ENCODE assay signal across 8 cellular contexts in the genomic region with DNA sequence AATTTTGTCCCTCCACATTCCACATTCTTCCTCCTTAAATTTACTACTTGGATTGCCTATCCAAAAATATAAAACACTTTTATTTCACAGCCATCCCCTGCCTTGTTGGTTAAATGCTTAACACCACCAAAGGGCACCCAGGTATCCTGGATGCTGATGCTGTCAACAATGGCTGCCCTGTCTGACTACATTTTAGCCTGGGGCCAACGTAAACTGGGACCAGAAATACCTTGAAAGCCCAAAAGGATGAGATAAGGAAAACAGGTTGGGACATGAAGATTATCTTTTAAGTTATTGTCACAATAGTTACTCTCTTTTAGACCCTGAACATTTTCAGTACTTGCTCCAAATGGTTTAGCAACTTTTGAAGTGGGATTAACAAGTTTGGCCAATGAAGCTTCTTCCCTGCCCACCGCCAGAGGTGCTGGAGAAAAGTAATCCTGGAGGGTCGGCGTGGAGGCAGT. TPM values are rescaled to one million over a fixed set of nuclear protein-coding genes. Genes with fewer than 3 reads are reported as not detected.
A peak's percentile ranks its signal among the peaks of the same experiment; 100 is the strongest.
DNase-seq lines count a peak whose midpoint lies in the region; ATAC-seq, FAIRE-seq and TF ChIP-seq lines count a peak whose summit lies in the region.

No MANE protein-coding gene starts in this region.

- H3K9me1 ChIP-seq in K562 (ENCODE audit: control insufficient read depth, insufficient read depth, low read length) = peaks cover 2% of the 10 kb centered on the region

- TF ChIP-seq CTCF in BJ (IDR thresholded peaks at IDR 0.05; ENCODE audit: insufficient read depth, low read depth, low read length) = no peak; the same call in 1 of the 2 replicates
- TF ChIP-seq CTCF in K562 (IDR thresholded peaks at IDR 0.05 in 2 of 3, conservative IDR thresholded peaks at IDR 0.05 in 1 of 3; ENCODE audit: insufficient read depth in 2 of 3, low read depth in 1 of 3, low read length in 3 of 3) = peak in 2 of 3 experiments; percentile 15 to 23; a peak in 1 of 6 replicates

- H3K27ac ChIP-seq in HUES64 (ENCODE audit: low read depth, low read length) (peak overlapping the region; percentile 93), K562 (ENCODE audit: extremely low read depth, low read depth, low read length) (peak overlapping the region; percentile 98), aorta (ENCODE audit: low read depth in 1 of 2, low read length in 2 of 2) (peak overlapping the region in 1 of 2 donors; percentile 92)

- peak overlapping the region; percentile 94 for H3K4me2 ChIP-seq in K562 (ENCODE audit: insufficient read depth, low read length)

- POLR2A ChIA-PET in BJ (lab: Charles Lee) = no interaction called here
- POLR2A ChIA-PET in K562 (lab: Yijun Ruan, JAX) = interaction anchor here (0.5 to 1.1 kb wide), 3 partner anchors 8 to 301 kb away, joined by 3 to 4 read pairs (median 3); no protein-coding TSS in a partner anchor

- TF ChIP-seq RAD21 in K562 (CRISPR knock-in tag; conservative IDR thresholded peaks at IDR 0.05 in 1 of 2, IDR thresholded peaks at IDR 0.05 in 1 of 2) = no peak

- intact Hi-C loops in K562 (cut with micrococcal nuclease) = loop anchor here (10.0 kb wide), 1 partner anchor 303 kb away; no protein-coding TSS in a partner anchor
- intact Hi-C loops in aorta (cut with DNase I) = no loop called here
- intact Hi-C loops in posterior cingulate gyrus (cut with DNase I) = no loop called here

- H4K20me1 ChIP-seq in K562 (replicated peaks; ENCODE audit: control insufficient read depth, insufficient read depth, low read length) = no peaks in the 10 kb centered on the region; the same call in 1 of the 2 replicates

- no peaks in the 10 kb centered on the region for H3K9me3 ChIP-seq in HUES64 (ENCODE audit: insufficient read depth, low read depth, low read length)
- no peaks in the 10 kb centered on the region for H3K9me3 ChIP-seq in K562 (replicated peaks; ENCODE audit: control insufficient read depth, insufficient read depth, low read depth, low read length)
- no peaks in the 10 kb centered on the region for H3K9me3 ChIP-seq in aorta (ENCODE audit: control insufficient read depth, low read length)

- DNase-seq in BJ (ENCODE audit: low read depth) = no peak
- no peak for DNase-seq in K562 (ENCODE audit: extremely low read depth in 1 of 4, low spot score in 3 of 4)
- peak; percentile 2 for DNase-seq in medulla oblongata (ENCODE audit: extremely low spot score)
- no peak for DNase-seq in aorta
- DNase-seq in posterior cingulate gyrus = no peak

- TF ChIP-seq POLR2A in K562 (conservative IDR thresholded peaks at IDR 0.05) = no peak

- H3K4me3 ChIP-seq in BJ (ENCODE audit: low read depth, low read length) = peak overlapping the region; percentile 80
- peak overlapping the region; percentile 98 for H3K4me3 ChIP-seq in HUES64 (ENCODE audit: low read length)
- H3K4me3 ChIP-seq in K562 = peak overlapping the region; percentile 88
- peak overlapping the region; percentile 5 to 45 for H3K4me3 ChIP-seq in aorta (ENCODE audit: low read length in 2 of 2)

- H3K36me3 ChIP-seq in BJ (ENCODE audit: control insufficient read depth, insufficient read depth, low read length) = no peaks in the 10 kb centered on the region
- H3K36me3 ChIP-seq in HUES64 (ENCODE audit: insufficient read depth, low read length) = peaks cover 7% of the 10 kb centered on the region
- H3K36me3 ChIP-seq in K562 (ENCODE audit: control insufficient read depth, insufficient read depth, low read length) = peaks cover 16% of the 10 kb centered on the region; the same call in 2 of the 3 replicates
- no peaks in the 10 kb centered on the region for H3K36me3 ChIP-seq in aorta (ENCODE audit: control insufficient read depth in 1 of 2, insufficient read depth in 2 of 2, low read length in 1 of 2)

- in situ Hi-C loops in K562 (cut with MboI) = no loop called here

- ATAC-seq in K562 (peak; percentile 10; the same call in 1 of the 3 replicates), aorta (ENCODE audit: low FRiP score) (no peak), GM18870 (IDR thresholded peaks at IDR 0.05; ENCODE audit: unreplicated experiment) (no peak), HG03097 (IDR thresholded peaks at IDR 0.05; ENCODE audit: low FRiP score, unreplicated experiment) (no peak)

- peak overlapping the region; percentile 98 for H2AFZ ChIP-seq in K562 (ENCODE audit: low read depth, low read length)

- peaks cover 6% of the 10 kb centered on the region; the same call in 1 of the 2 replicates for H3K4me1 ChIP-seq in HUES64 (ENCODE audit: insufficient read depth, low read length)
- peaks cover 0 to 14% of the 10 kb centered on the region in 2 experiments; a peak in 4 of 5 replicates for H3K4me1 ChIP-seq in K562 (replicated peaks in 1 of 2; ENCODE audit: control insufficient read depth in 2 of 2, insufficient read depth in 2 of 2, low read length in 2 of 2)
- H3K4me1 ChIP-seq in aorta (ENCODE audit: control insufficient read depth in 1 of 2, insufficient read depth in 2 of 2, low read length in 2 of 2) = no peaks in the 10 kb centered on the region

- no peak for TF ChIP-seq EP300 in K562 (IDR thresholded peaks at IDR 0.05; ENCODE audit: low read length)

- CTCF ChIA-PET in BJ (lab: Yijun Ruan, JAX) = no interaction called here
- CTCF ChIA-PET in K562 (lab: Yijun Ruan, JAX; ENCODE audit: low intra/inter-chr PET ratio) = no interaction called here

- FAIRE-seq in K562 (lab: Jason Lieb, UNC) = peak; percentile 70

- peak overlapping the region; percentile 97 for H3K9ac ChIP-seq in HUES64 (ENCODE audit: low read depth, low read length)
- H3K9ac ChIP-seq in K562 (ENCODE audit: insufficient read depth in 1 of 2, low read depth in 2 of 2, low read length in 2 of 2) = peak overlapping the region; percentile 98 to 99

- H3K27me3 ChIP-seq in BJ (ENCODE audit: control insufficient read depth, insufficient read depth, low read length) (no peaks in the 10 kb centered on the region), HUES64 (ENCODE audit: insufficient read depth, low read length) (no peaks in the 10 kb centered on the region), K562 (ENCODE audit: control insufficient read depth in 2 of 2, insufficient read depth in 2 of 2, low read length in 2 of 2) (no peaks in the 10 kb centered on the region), aorta (ENCODE audit: control insufficient read depth in 1 of 2, insufficient read depth in 2 of 2, low read length in 1 of 2) (no peaks in the 10 kb centered on the region)

- WGBS in HUES64 = 6% methylated on average over 4 of the region's 4 CpGs
- 1% methylated on average over 4 of the region's 4 CpGs for WGBS in K562 (ENCODE audit: insufficient coverage, low coverage, missing lambda C conversion rate)
- 1 to 12% methylated on average over 4 of the region's 4 CpGs for WGBS in aorta, 2 donors

- peaks cover 52% of the 10 kb centered on the region for H3K79me2 ChIP-seq in K562 (ENCODE audit: control insufficient read depth, insufficient read depth, low read length)

- TSS peak; percentile 85 for BruUV-seq in K562 (replicated peaks; lab: Mats Ljungman, UMichigan)

TF ChIP-seq in K562, 482 proteins besides CTCF, POLR2A, EP300 and RAD21 (continues in another document):
- TF ChIP-seq ZNF696 (CRISPR knock-in tag; conservative IDR thresholded peaks at IDR 0.05) = no peak
- peak; percentile 75; the same call in 1 of the 2 replicates for TF ChIP-seq ZNF766 (CRISPR knock-in tag; conservative IDR thresholded peaks at IDR 0.05)
- peak; percentile 39 for TF ChIP-seq ZFP36 (IDR thresholded peaks at IDR 0.05; ENCODE audit: low read depth, low read length, partially characterized antibody)
- TF ChIP-seq, protein P1, sequence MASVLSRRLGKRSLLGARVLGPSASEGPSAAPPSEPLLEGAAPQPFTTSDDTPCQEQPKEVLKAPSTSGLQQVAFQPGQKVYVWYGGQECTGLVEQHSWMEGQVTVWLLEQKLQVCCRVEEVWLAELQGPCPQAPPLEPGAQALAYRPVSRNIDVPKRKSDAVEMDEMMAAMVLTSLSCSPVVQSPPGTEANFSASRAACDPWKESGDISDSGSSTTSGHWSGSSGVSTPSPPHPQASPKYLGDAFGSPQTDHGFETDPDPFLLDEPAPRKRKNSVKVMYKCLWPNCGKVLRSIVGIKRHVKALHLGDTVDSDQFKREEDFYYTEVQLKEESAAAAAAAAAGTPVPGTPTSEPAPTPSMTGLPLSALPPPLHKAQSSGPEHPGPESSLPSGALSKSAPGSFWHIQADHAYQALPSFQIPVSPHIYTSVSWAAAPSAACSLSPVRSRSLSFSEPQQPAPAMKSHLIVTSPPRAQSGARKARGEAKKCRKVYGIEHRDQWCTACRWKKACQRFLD (CRISPR knock-in tag; IDR thresholded peaks at IDR 0.05) = no peak
- TF ChIP-seq YY1 (IDR thresholded peaks at IDR 0.05; ENCODE audit: borderline replicate concordance in 1 of 3, control insufficient read depth in 1 of 3, extremely low read depth in 1 of 3, insufficient read depth in 3 of 3, insufficient read length in 1 of 3, insufficient replicate concordance in 2 of 3, low read depth in 1 of 3, low read length in 2 of 3) = peak; percentile 6 to 80 (median 12)
- no peak for TF ChIP-seq MECOM (CRISPR knock-in tag; IDR thresholded peaks at IDR 0.05)

RNA-seq across cellular contexts. Expression of a gene that starts 0.8 kb away (rescaled TPM):
- 14.7 and 31.1 TPM in 2 replicates for polyA plus RNA-seq in BJ (2011; rRNA removed)
- 8.0 and 10.9 TPM in 2 replicates for polyA minus RNA-seq in BJ (2011; rRNA and poly(A)+ RNA removed)
- polyA plus RNA-seq in HUES64 (2013, experiment 1 of 2) = 18.3 TPM
- polyA plus RNA-seq in HUES64 (2013, experiment 2 of 2) = 20.7 TPM
- 22.5 and 60.7 TPM in 2 replicates for total RNA-seq in K562 (2011; cell fraction: chromatin; rRNA removed; ENCODE audit: low replicate concordance)
- total RNA-seq in K562 (2011; cell fraction: nucleolus; rRNA removed) = 18.8 and 20.0 TPM in 2 replicates
- total RNA-seq in K562 (2011; cell fraction: nucleoplasm; rRNA removed) = 38.9 and 76.5 TPM in 2 replicates
- 7.7 and 10.7 TPM in 2 replicates for total RNA-seq in K562 (2014; rRNA removed)
- 25.8 and 30.3 TPM in 2 replicates for total RNA-seq in K562 (2014; rRNA removed; fragmentation: Illumina TruSeq; extraction: Trizol)
- 12.0 and 14.1 TPM in 2 replicates for total RNA-seq in K562 (2015; rRNA removed; fragmentation: Illumina TruSeq; extraction: Trizol)
- total RNA-seq in K562 (2021) = 22.4 and 26.5 TPM in 2 replicates
- polyA plus RNA-seq in K562 (2011; rRNA removed) = 29.1 and 32.1 TPM in 2 replicates
- 10.4 and 24.0 TPM in 2 replicates for polyA plus RNA-seq in K562 (2011; cell fraction: cytosol; rRNA removed)
- polyA plus RNA-seq in K562 (2011; cell fraction: nucleus; rRNA removed) = 17.6 and 24.1 TPM in 2 replicates
- polyA plus RNA-seq in K562 (2012) = 11.5 and 13.9 TPM in 2 replicates
- 14.3 and 15.6 TPM in 2 replicates for polyA plus RNA-seq in K562 (2014; fragmentation: Illumina TruSeq; extraction: Trizol)
- 10 to 100 TPM; 31.3 to 44.2 TPM for polyA plus RNA-seq in K562 (2014; fragmentation: Nextera tagmentation; extraction: Ambion mirVana)
- polyA plus RNA-seq in K562 (2014; rRNA removed) = 10.3 and 12.8 TPM in 2 replicates
- 18.1 and 20.2 TPM in 2 replicates for polyA minus RNA-seq in K562 (2011; rRNA and poly(A)+ RNA removed)
- polyA minus RNA-seq in K562 (2011; cell fraction: cytosol; rRNA and poly(A)+ RNA removed) = 6.5 and 9.6 TPM in 2 replicates
- 9.6 and 15.7 TPM in 2 replicates for polyA minus RNA-seq in K562 (2011; cell fraction: nucleus; rRNA and poly(A)+ RNA removed)
- total RNA-seq in aorta = 10 to 100 TPM; 39.4 to 39.9 TPM
- 10 to 100 TPM in 1 of 2 donors, 1 to 10 TPM in 1; 8.3 to 12.1 TPM for polyA plus RNA-seq in aorta

Comparison
In these comparisons a context has a peak if more than half of its experiments do, and no peak if none do; other contexts are left out.
1. H3K4me3 ChIP-seq: peak in every context shown above with its lines; median percentile 98 in HUES64; 88 in K562; 80 in BJ; 25 in aorta.